Comparison of ENCODE assay signal across 17 cellular contexts in genomic region chrY:15546177-15546754, GRCh38.
DNase-seq lines count a peak whose midpoint lies in the region; ATAC-seq and TF ChIP-seq lines count a peak whose summit lies in the region.
"Had no signal": no experiment of that assay in that cellular context is flagged by ENCODE, and none has a peak within 500 bp of the region (broad histone marks: within the 10 kb centered on the region; RNA-seq: fewer than 3 reads in every experiment).

No MANE protein-coding gene starts in this region.

- H3K4me3 Mint-ChIP-seq in activated CD4-positive, alpha-beta T cell treated with anti-CD3 and anti-CD28 coated beads for 36 hours: no peak overlapping the region
- H3K4me3 Mint-ChIP-seq in activated naive CD8-positive, alpha-beta T cell treated with anti-CD3 and anti-CD28 coated beads, Interleukin-2, amount 50 U/mL, for 24 hours: no peak overlapping the region
- H3K4me3 Mint-ChIP-seq in activated naive CD8-positive, alpha-beta T cell treated with anti-CD3 and anti-CD28 coated beads for 36 hours: no peak overlapping the region
- H3K4me3 Mint-ChIP-seq in activated T-helper 17 cell treated with anti-CD3 and anti-CD28 coated beads, Interleukin-2, amount 50 U/mL, for 72 hours: no peak overlapping the region
- H3K4me3 Mint-ChIP-seq: CD4-positive, alpha-beta memory T cell; HFFc6 had no signal

- H3K9ac ChIP-seq in DND-41 (ENCODE audit: low read depth, low read length): no peak overlapping the region

- H3K27me3 ChIP-seq in DND-41 (ENCODE audit: insufficient read depth, low read length, poor library complexity): no peaks in the 10 kb centered on the region

- peak; percentile 42 for ATAC-seq in activated CD4-positive, alpha-beta T cell treated with anti-CD3 and anti-CD28 coated beads for 36 hours
- peak; percentile 36 for ATAC-seq in activated naive CD8-positive, alpha-beta T cell treated with anti-CD3 and anti-CD28 coated beads, Interleukin-2, amount 50 U/mL, for 24 hours
- peak; percentile 35; the same call in 1 of the 3 replicates for ATAC-seq in DND-41 (ENCODE audit: insufficient read depth, low read depth)
- peak; percentile 71 for ATAC-seq in activated T-helper 17 cell treated with anti-CD3 and anti-CD28 coated beads, Interleukin-2, amount 50 U/mL, for 72 hours (replicated peaks)

- no peaks in the 10 kb centered on the region for H3K79me2 ChIP-seq in DND-41 (ENCODE audit: insufficient read depth, low read length)

- CTCF ChIA-PET in activated CD4-positive, alpha-beta T cell treated with anti-CD3 and anti-CD28 coated beads for 36 hours (lab: Charles Lee): no interaction called here

- no peak overlapping the region for H2AFZ ChIP-seq in DND-41 (ENCODE audit: low read depth, low read length)

- POLR2A ChIA-PET in activated CD4-positive, alpha-beta T cell treated with anti-CD3 and anti-CD28 coated beads for 36 hours (lab: Charles Lee): no interaction called here

- no peak overlapping the region for H3K4me2 ChIP-seq in DND-41 (ENCODE audit: insufficient read depth, low read length)

- no peak overlapping the region for H3K27ac ChIP-seq in DND-41 (ENCODE audit: low read length)

- no peaks in the 10 kb centered on the region for H3K9me3 Mint-ChIP-seq in activated CD4-positive, alpha-beta T cell treated with anti-CD3 and anti-CD28 coated beads for 36 hours (ENCODE audit: low read depth)
- H3K9me3 Mint-ChIP-seq in activated naive CD8-positive, alpha-beta T cell treated with anti-CD3 and anti-CD28 coated beads, Interleukin-2, amount 50 U/mL, for 24 hours: no peaks in the 10 kb centered on the region
- no peaks in the 10 kb centered on the region for H3K9me3 Mint-ChIP-seq in activated naive CD8-positive, alpha-beta T cell treated with anti-CD3 and anti-CD28 coated beads for 36 hours
- no peaks in the 10 kb centered on the region for H3K9me3 Mint-ChIP-seq in activated T-helper 17 cell treated with anti-CD3 and anti-CD28 coated beads, Interleukin-2, amount 50 U/mL, for 72 hours
- H3K9me3 Mint-ChIP-seq: CD4-positive, alpha-beta memory T cell; HFFc6 had no signal

- no peaks in the 10 kb centered on the region for H3K9me3 ChIP-seq in DND-41 (ENCODE audit: insufficient read depth, low read length, severe bottlenecking)
- H3K9me3 ChIP-seq: HAP-1 had no signal

- no peaks in the 10 kb centered on the region for H4K20me1 ChIP-seq in DND-41 (ENCODE audit: insufficient read depth, low read length)

- DNase-seq in activated CD4-positive, alpha-beta T cell treated with anti-CD3 and anti-CD28 coated beads for 36 hours: peak; percentile 12
- DNase-seq in activated CD4-positive, alpha-beta T cell treated with anti-CD3 and anti-CD28 coated beads for 4 hours: no peak
- no peak for DNase-seq in activated naive CD8-positive, alpha-beta T cell treated with anti-CD3 and anti-CD28 coated beads, Interleukin-2, amount 50 U/mL, for 24 hours
- no peak for DNase-seq in activated naive CD8-positive, alpha-beta T cell treated with anti-CD3 and anti-CD28 coated beads for 36 hours
- DNase-seq in DND-41 (peak; percentile 5), SKM-1 treated with dmso at 0.1 percent for 144 hours (lab: John Stamatoyannopoulos, UW; ENCODE audit: unreplicated experiment) (no peak)
- DNase-seq: 8988T; C1 segment of cervical spinal cord; Calu3; CD4-positive, alpha-beta memory T cell; COR-L47; DMS53; DMS79 treated with DMSO at 0.1 percent for 48 hours; GOT3; HFFc6 had no signal

- H3K4me1 ChIP-seq in DND-41 (ENCODE audit: insufficient read depth, low read length): peaks cover 11% of the 10 kb centered on the region; the same call in 1 of the 2 replicates
- H3K4me1 ChIP-seq: HAP-1 had no signal

- H3K27me3 Mint-ChIP-seq in activated CD4-positive, alpha-beta T cell treated with anti-CD3 and anti-CD28 coated beads for 36 hours: peaks cover 3% of the 10 kb centered on the region
- H3K27me3 Mint-ChIP-seq in activated naive CD8-positive, alpha-beta T cell treated with anti-CD3 and anti-CD28 coated beads, Interleukin-2, amount 50 U/mL, for 24 hours: no peaks in the 10 kb centered on the region
- H3K27me3 Mint-ChIP-seq in activated naive CD8-positive, alpha-beta T cell treated with anti-CD3 and anti-CD28 coated beads for 36 hours: peaks cover 4% of the 10 kb centered on the region
- H3K27me3 Mint-ChIP-seq in activated T-helper 17 cell treated with anti-CD3 and anti-CD28 coated beads, Interleukin-2, amount 50 U/mL, for 72 hours: peaks cover 3% of the 10 kb centered on the region
- H3K27me3 Mint-ChIP-seq: CD4-positive, alpha-beta memory T cell had no signal

- no peaks in the 10 kb centered on the region for H3K4me1 Mint-ChIP-seq in activated CD4-positive, alpha-beta T cell treated with anti-CD3 and anti-CD28 coated beads for 36 hours
- H3K4me1 Mint-ChIP-seq in activated naive CD8-positive, alpha-beta T cell treated with anti-CD3 and anti-CD28 coated beads, Interleukin-2, amount 50 U/mL, for 24 hours: no peaks in the 10 kb centered on the region
- no peaks in the 10 kb centered on the region for H3K4me1 Mint-ChIP-seq in activated naive CD8-positive, alpha-beta T cell treated with anti-CD3 and anti-CD28 coated beads for 36 hours
- H3K4me1 Mint-ChIP-seq in activated T-helper 17 cell treated with anti-CD3 and anti-CD28 coated beads, Interleukin-2, amount 50 U/mL, for 72 hours: no peaks in the 10 kb centered on the region
- H3K4me1 Mint-ChIP-seq: CD4-positive, alpha-beta memory T cell had no signal

- intact Hi-C loops in activated CD4-positive, alpha-beta T cell treated with anti-CD3 and anti-CD28 coated beads for 36 hours (cut with DNase I, micrococcal nuclease): no loop called here

- no peak for TF ChIP-seq CTCF in DND-41 (IDR thresholded peaks at IDR 0.05; ENCODE audit: borderline replicate concordance, extremely low read depth, low read length, poor library complexity, severe bottlenecking)

- no peaks in the 10 kb centered on the region for H3K36me3 Mint-ChIP-seq in activated CD4-positive, alpha-beta T cell treated with anti-CD3 and anti-CD28 coated beads for 36 hours (ENCODE audit: low read depth)
- H3K36me3 Mint-ChIP-seq in activated naive CD8-positive, alpha-beta T cell treated with anti-CD3 and anti-CD28 coated beads, Interleukin-2, amount 50 U/mL, for 24 hours (ENCODE audit: low read depth): no peaks in the 10 kb centered on the region
- H3K36me3 Mint-ChIP-seq in activated naive CD8-positive, alpha-beta T cell treated with anti-CD3 and anti-CD28 coated beads for 36 hours: no peaks in the 10 kb centered on the region
- no peaks in the 10 kb centered on the region for H3K36me3 Mint-ChIP-seq in activated T-helper 17 cell treated with anti-CD3 and anti-CD28 coated beads, Interleukin-2, amount 50 U/mL, for 72 hours (ENCODE audit: low read depth)
- H3K36me3 Mint-ChIP-seq: CD4-positive, alpha-beta memory T cell had no signal

- no peaks in the 10 kb centered on the region for H3K36me3 ChIP-seq in DND-41 (ENCODE audit: insufficient read depth, low read length)
- H3K36me3 ChIP-seq: HAP-1 had no signal

- H3K4me3 ChIP-seq in DND-41 (ENCODE audit: low read depth in 1 of 2, low read length in 2 of 2): no peak overlapping the region
- H3K4me3 ChIP-seq: HAP-1 had no signal

- H3K27ac Mint-ChIP-seq in activated CD4-positive, alpha-beta T cell treated with anti-CD3 and anti-CD28 coated beads for 36 hours: no peak overlapping the region
- H3K27ac Mint-ChIP-seq in activated naive CD8-positive, alpha-beta T cell treated with anti-CD3 and anti-CD28 coated beads, Interleukin-2, amount 50 U/mL, for 24 hours: no peak overlapping the region
- H3K27ac Mint-ChIP-seq in activated naive CD8-positive, alpha-beta T cell treated with anti-CD3 and anti-CD28 coated beads for 36 hours: no peak overlapping the region
- no peak overlapping the region for H3K27ac Mint-ChIP-seq in activated T-helper 17 cell treated with anti-CD3 and anti-CD28 coated beads, Interleukin-2, amount 50 U/mL, for 72 hours
- H3K27ac Mint-ChIP-seq: CD4-positive, alpha-beta memory T cell; HFFc6 had no signal

Comparison
In these comparisons a context has a peak if more than half of its experiments do, and no peak if none do; other contexts are left out.
1. DNase-seq: peak in activated CD4-positive, alpha-beta T cell treated with anti-CD3 and anti-CD28 coated beads for 36 hours (single experiment) and DND-41 (single experiment); none in activated CD4-positive, alpha-beta T cell treated with anti-CD3 and anti-CD28 coated beads for 4 hours (0 of 2), activated naive CD8-positive, alpha-beta T cell treated with anti-CD3 and anti-CD28 coated beads, Interleukin-2, amount 50 U/mL, for 24 hours (single experiment), activated naive CD8-positive, alpha-beta T cell treated with anti-CD3 and anti-CD28 coated beads for 36 hours (single experiment) and SKM-1 treated with dmso at 0.1 percent for 144 hours (single experiment).
2. Peak in every context shown above with its lines, with median percentiles within 50 percentile points of each other: ATAC-seq.